Comparison of ENCODE assay signal across 8 cellular contexts in the genomic region with DNA sequence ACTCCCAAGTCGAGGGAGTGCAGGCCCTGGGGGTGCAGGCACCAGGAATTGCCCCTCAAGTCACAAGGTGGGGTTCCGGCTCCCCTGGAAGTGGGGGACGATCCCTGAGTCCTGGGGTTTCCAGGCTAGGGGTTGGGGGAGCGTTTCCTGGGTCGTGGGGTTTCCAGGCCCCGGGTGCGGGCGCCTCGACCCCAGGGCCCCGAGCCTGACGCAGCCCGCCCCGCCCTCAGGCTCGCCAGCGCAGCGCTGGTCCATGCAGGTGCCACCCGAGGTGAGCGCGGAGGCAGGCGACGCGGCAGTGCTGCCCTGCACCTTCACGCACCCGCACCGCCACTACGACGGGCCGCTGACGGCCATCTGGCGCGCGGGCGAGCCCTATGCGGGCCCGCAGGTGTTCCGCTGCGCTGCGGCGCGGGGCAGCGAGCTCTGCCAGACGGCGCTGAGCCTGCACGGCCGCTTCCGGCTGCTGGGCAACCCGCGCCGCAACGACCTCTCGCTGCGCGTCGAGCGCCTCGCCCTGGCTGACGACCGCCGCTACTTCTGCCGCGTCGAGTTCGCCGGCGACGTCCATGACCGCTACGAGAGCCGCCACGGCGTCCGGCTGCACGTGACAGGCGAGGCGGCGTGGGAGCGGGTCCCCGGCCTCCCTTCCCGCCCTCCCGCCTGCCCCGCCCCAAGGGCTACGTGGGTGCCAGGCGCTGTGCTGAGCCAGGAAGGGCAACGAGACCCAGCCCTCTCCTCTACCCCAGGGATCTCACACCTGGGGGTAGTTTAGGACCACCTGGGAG. TPM values are rescaled to one million over a fixed set of nuclear protein-coding genes. Genes with fewer than 3 reads are reported as not detected.
DNase-seq lines count a peak whose midpoint lies in the region; ATAC-seq, FAIRE-seq and TF ChIP-seq lines count a peak whose summit lies in the region.

No MANE protein-coding gene starts in this region.

- POLR2A ChIA-PET in A549 (lab: Yijun Ruan, JAX): interaction anchor here (1.4 kb wide), 1 partner anchor 62 kb away, joined by 3 read pairs; no protein-coding TSS in a partner anchor

- peaks cover 5% of the 10 kb centered on the region for H3K36me3 Mint-ChIP-seq in T-helper 17 cell (ENCODE audit: low read depth)

- TF ChIP-seq CTCF in A549 (IDR thresholded peaks at IDR 0.05) (peak; percentile 25; the same call in 2 of the 3 replicates), GM20000 (IDR thresholded peaks at IDR 0.05; ENCODE audit: extremely low read depth, missing control alignments) (no peak), transverse colon (IDR thresholded peaks at IDR 0.05) (peak in 3 of 5 experiments; percentile 10 to 32 (median 15))

- in situ Hi-C loops in transverse colon (cut with MboI; ENCODE audit: low pct_ligation_motif_present in 1 of 4, low pct_unique_long_range_greater_than_20kb in 1 of 4, low sequenced_read_pairs in 3 of 4): no loop called here

- no peaks in the 10 kb centered on the region for H3K9me3 ChIP-seq in A549
- no peaks in the 10 kb centered on the region for H3K9me3 ChIP-seq in T-helper 17 cell (ENCODE audit: control insufficient read depth, low read length, poor library complexity, severe bottlenecking)
- H3K9me3 ChIP-seq in muscle layer of duodenum (ENCODE audit: control insufficient read depth in 1 of 2, low read length in 2 of 2): no peaks in the 10 kb centered on the region
- H3K9me3 ChIP-seq in transverse colon: no peaks in the 10 kb centered on the region

- H3K36me3 ChIP-seq in muscle layer of duodenum (ENCODE audit: control insufficient read depth in 1 of 2, insufficient read depth in 2 of 2, low read length in 2 of 2) (no peaks in the 10 kb centered on the region), transverse colon (no peaks in the 10 kb centered on the region)

- peak; percentile 24 to 56; a peak in 3 of 5 replicates for TF ChIP-seq RAD21 in A549 (conservative IDR thresholded peaks at IDR 0.05 in 1 of 2, IDR thresholded peaks at IDR 0.05 in 1 of 2)

- TF ChIP-seq EP300 in A549 (IDR thresholded peaks at IDR 0.05) (no peak), transverse colon (IDR thresholded peaks at IDR 0.05; ENCODE audit: low read depth) (no peak)

- intact Hi-C loops in transverse colon (cut with DNase I; ENCODE audit: low total_unique reads): no loop called here

- peak overlapping the region; percentile 27; the same call in 1 of the 3 replicates for H3K4me3 ChIP-seq in A549
- H3K4me3 ChIP-seq in muscle layer of duodenum (ENCODE audit: low read depth in 1 of 2, low read length in 2 of 2): peak overlapping the region; percentile 33 to 58
- peak overlapping the region in 2 of 4 donors; percentile 34 to 46 for H3K4me3 ChIP-seq in transverse colon

- CTCF ChIA-PET in A549 (lab: Yijun Ruan, JAX): interaction anchor here (0.7 to 3.4 kb wide), 9 partner anchors 8 to 159 kb away, joined by 3 to 76 read pairs (median 4); partner anchors contain the start of gene SLC14A1

- peak in 1 of 2 experiments; percentile 45 for DNase-seq in A549 (ENCODE audit: low read depth in 1 of 2, low spot score in 1 of 2)
- DNase-seq in GM20000 (ENCODE audit: low spot score): peak; percentile 49
- peak in 1 of 3 donors; percentile 13 for DNase-seq in T-helper 17 cell
- DNase-seq in effector CD8-positive, alpha-beta T cell (lab: John Stamatoyannopoulos, UW): peak; percentile 2
- peak; percentile 38 for DNase-seq in transverse colon
- DNase-seq in epidermal melanocyte (ENCODE audit: insufficient read length, low spot score): no peak

- TF ChIP-seq POLR2A in A549 (IDR thresholded peaks at IDR 0.05; ENCODE audit: low read length) (no peak), transverse colon (IDR thresholded peaks at IDR 0.05) (no peak)

- peaks cover 49% of the 10 kb centered on the region for H3K27me3 Mint-ChIP-seq in T-helper 17 cell

- FAIRE-seq in A549 (lab: Jason Lieb, UNC): no peak

- peak overlapping the region; percentile 24 to 70; a peak in 3 of 6 replicates for H3K27ac ChIP-seq in A549
- peak overlapping the region; percentile 82 for H3K27ac ChIP-seq in muscle layer of duodenum (ENCODE audit: low read length)
- no peak overlapping the region for H3K27ac ChIP-seq in transverse colon

- H3K4me3 Mint-ChIP-seq in T-helper 17 cell: peak overlapping the region; percentile 77

- no peak overlapping the region for H3K27ac Mint-ChIP-seq in T-helper 17 cell

- 100% methylated on average over 1 of the region's 84 CpGs for WGBS in A549 (ENCODE audit: missing lambda C conversion rate)
- WGBS in transverse colon (ENCODE audit: low coverage in 1 of 2), 2 donors: 17% methylated on average over 29 of the region's 84 CpGs; no CpG with 5 or more reads in 1 of the 2 donors

- H3K4me2 ChIP-seq in A549: peak overlapping the region; percentile 70

- H3K27me3 ChIP-seq in muscle layer of duodenum (ENCODE audit: low read depth, low read length) (peaks cover 20% of the 10 kb centered on the region), transverse colon (peaks cover 62% of the 10 kb centered on the region)

- 0 out of 3 replicates have a peak, but pooled peaks cover 2% of the 10 kb centered on the region for H3K4me1 ChIP-seq in A549
- H3K4me1 ChIP-seq in muscle layer of duodenum (ENCODE audit: control insufficient read depth in 1 of 2, insufficient read depth in 2 of 2, low read length in 2 of 2): peaks cover 7 to 24% of the 10 kb centered on the region in 2 donors
- peaks cover 6 to 23% (median 19%) of the 10 kb centered on the region in 4 donors for H3K4me1 ChIP-seq in transverse colon

- H3K4me1 Mint-ChIP-seq in T-helper 17 cell: peaks cover 21% of the 10 kb centered on the region

- ATAC-seq in A549 (peak; percentile 38 to 74; a peak in 5 of 6 replicates), T-helper 17 cell (peak; percentile 71), HG02571 (IDR thresholded peaks at IDR 0.05; ENCODE audit: unreplicated experiment) (no peak)

TF ChIP-seq in A549, 52 proteins besides CTCF, POLR2A, EP300 and RAD21 (continues in another document):
- peak; percentile 52 for TF ChIP-seq SMC3 (IDR thresholded peaks at IDR 0.05)
- TF ChIP-seq POLR2AphosphoS2 (conservative IDR thresholded peaks at IDR 0.05; ENCODE audit: low read length): no peak
- TF ChIP-seq E2F6 (IDR thresholded peaks at IDR 0.05; ENCODE audit: borderline replicate concordance, low read depth): peak; percentile 76
- TF ChIP-seq, protein P1, sequence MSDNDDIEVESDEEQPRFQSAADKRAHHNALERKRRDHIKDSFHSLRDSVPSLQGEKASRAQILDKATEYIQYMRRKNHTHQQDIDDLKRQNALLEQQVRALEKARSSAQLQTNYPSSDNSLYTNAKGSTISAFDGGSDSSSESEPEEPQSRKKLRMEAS (IDR thresholded peaks at IDR 0.05): peak; percentile 73
- no peak for TF ChIP-seq HMGXB4 (CRISPR knock-in tag; IDR thresholded peaks at IDR 0.05; ENCODE audit: borderline replicate concordance)
- TF ChIP-seq, protein P2, sequence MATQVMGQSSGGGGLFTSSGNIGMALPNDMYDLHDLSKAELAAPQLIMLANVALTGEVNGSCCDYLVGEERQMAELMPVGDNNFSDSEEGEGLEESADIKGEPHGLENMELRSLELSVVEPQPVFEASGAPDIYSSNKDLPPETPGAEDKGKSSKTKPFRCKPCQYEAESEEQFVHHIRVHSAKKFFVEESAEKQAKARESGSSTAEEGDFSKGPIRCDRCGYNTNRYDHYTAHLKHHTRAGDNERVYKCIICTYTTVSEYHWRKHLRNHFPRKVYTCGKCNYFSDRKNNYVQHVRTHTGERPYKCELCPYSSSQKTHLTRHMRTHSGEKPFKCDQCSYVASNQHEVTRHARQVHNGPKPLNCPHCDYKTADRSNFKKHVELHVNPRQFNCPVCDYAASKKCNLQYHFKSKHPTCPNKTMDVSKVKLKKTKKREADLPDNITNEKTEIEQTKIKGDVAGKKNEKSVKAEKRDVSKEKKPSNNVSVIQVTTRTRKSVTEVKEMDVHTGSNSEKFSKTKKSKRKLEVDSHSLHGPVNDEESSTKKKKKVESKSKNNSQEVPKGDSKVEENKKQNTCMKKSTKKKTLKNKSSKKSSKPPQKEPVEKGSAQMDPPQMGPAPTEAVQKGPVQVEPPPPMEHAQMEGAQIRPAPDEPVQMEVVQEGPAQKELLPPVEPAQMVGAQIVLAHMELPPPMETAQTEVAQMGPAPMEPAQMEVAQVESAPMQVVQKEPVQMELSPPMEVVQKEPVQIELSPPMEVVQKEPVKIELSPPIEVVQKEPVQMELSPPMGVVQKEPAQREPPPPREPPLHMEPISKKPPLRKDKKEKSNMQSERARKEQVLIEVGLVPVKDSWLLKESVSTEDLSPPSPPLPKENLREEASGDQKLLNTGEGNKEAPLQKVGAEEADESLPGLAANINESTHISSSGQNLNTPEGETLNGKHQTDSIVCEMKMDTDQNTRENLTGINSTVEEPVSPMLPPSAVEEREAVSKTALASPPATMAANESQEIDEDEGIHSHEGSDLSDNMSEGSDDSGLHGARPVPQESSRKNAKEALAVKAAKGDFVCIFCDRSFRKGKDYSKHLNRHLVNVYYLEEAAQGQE (IDR thresholded peaks at IDR 0.05): no peak
- TF ChIP-seq HOXA7 (CRISPR knock-in tag; IDR thresholded peaks at IDR 0.05): no peak

RNA-seq across cellular contexts. Expression of gene SIGLEC15, which starts 12.0 kb away (rescaled TPM):
- not detected in 2 replicates for polyA plus RNA-seq in A549 (2011; rRNA removed)
- 0.01 TPM in 1 of 2 replicates, not detected in the other for polyA plus RNA-seq in A549 (2012; cell fraction: cytosol; rRNA removed)
- polyA plus RNA-seq in A549 (2012; cell fraction: nucleus; rRNA removed): 0.02 and 0.04 TPM in 2 replicates
- polyA plus RNA-seq in A549 (2017; fragmentation: RNase III; extraction: RNeasy Plus Mini Kit Qiagen cat#74134 plus additional on column Dnase treatment): not detected in 3 replicates
- polyA minus RNA-seq in A549 (2011; rRNA and poly(A)+ RNA removed): not detected in 2 replicates
- total RNA-seq in T-helper 17 cell: not detected
- total RNA-seq in transverse colon: not detected

Comparison
In these comparisons a context has a peak if more than half of its experiments do, and no peak if none do; other contexts are left out.
1. H3K27ac ChIP-seq: peak in A549 (2 of 2) and muscle layer of duodenum (single experiment); none in transverse colon (0 of 4).